1 cellular context compared by ENCODE assay signal in genomic region chr10:121611431-121612159, GRCh38.
TF ChIP-seq lines count a peak whose summit lies in the region.

No MANE protein-coding gene starts in this region.

TF ChIP-seq in WTC11, 78 proteins besides CTCF, POLR2A, EP300 and RAD21:
- TF ChIP-seq ZNF512 (CRISPR knock-in tag; IDR thresholded peaks at IDR 0.05; ENCODE audit: borderline replicate concordance) (0 out of 2 replicates have a peak, but pooled peaks have one; percentile 59), ZNF423 (CRISPR knock-in tag; IDR thresholded peaks at IDR 0.05) (no peak)
TF ChIP-seq in WTC11: peak in this region for 1.
